In genomic region chrX:74018253-74018652, GRCh38 we compare ENCODE assay signal across 20 cellular contexts.
DNase-seq lines count a peak whose midpoint lies in the region; ATAC-seq, FAIRE-seq and TF ChIP-seq lines count a peak whose summit lies in the region.
"Had no signal": no experiment of that assay in that cellular context is flagged by ENCODE, and none has a peak within 500 bp of the region (broad histone marks: within the 10 kb centered on the region; RNA-seq: fewer than 3 reads in every experiment).

No MANE protein-coding gene starts in this region.

- H3K9me3 ChIP-seq in HEK293 (ENCODE audit: control insufficient read depth, insufficient read depth, low read depth, low read length) (peaks cover 13% of the 10 kb centered on the region), psoas muscle (no peaks in the 10 kb centered on the region)
- H3K9me3 ChIP-seq: Caco-2 had no signal

- ATAC-seq in psoas muscle (peak; percentile 9 to 72 (median 53)), GM21529 (IDR thresholded peaks at IDR 0.05; ENCODE audit: unreplicated experiment) (no peak)
- no peak for ATAC-seq in activated CD4-positive, alpha-beta T cell treated with anti-CD3 and anti-CD28 coated beads for 36 hours
- ATAC-seq: CD8-positive, alpha-beta T cell had no signal

- no peak overlapping the region for H3K4me3 Mint-ChIP-seq in activated CD4-positive, alpha-beta T cell treated with anti-CD3 and anti-CD28 coated beads for 36 hours
- H3K4me3 Mint-ChIP-seq: B cell; CD4-positive, alpha-beta T cell; CD8-positive, alpha-beta T cell had no signal

- DNase-seq in GM12891 (ENCODE audit: insufficient read length, low spot score) (no peak), psoas muscle (no peak), mucosa of gallbladder (ENCODE audit: low spot score) (no peak)
- DNase-seq in activated CD4-positive, alpha-beta T cell treated with anti-CD3 and anti-CD28 coated beads for 36 hours, result no peak
- DNase-seq: 8988T; AML-193; Caco-2; Calu3; CD4-positive, alpha-beta T cell; CD8-positive, alpha-beta T cell; DMS79 treated with DMSO at 0.1 percent for 48 hours; GF-D8 had no signal

- H3K27ac Mint-ChIP-seq in activated CD4-positive, alpha-beta T cell treated with anti-CD3 and anti-CD28 coated beads for 36 hours, result no peak overlapping the region
- H3K27ac Mint-ChIP-seq: B cell; CD4-positive, alpha-beta T cell; CD8-positive, alpha-beta T cell had no signal

- no peak for TF ChIP-seq CTCF in HEK293 (tag by site-specific recombination; IDR thresholded peaks at IDR 0.05)
- TF ChIP-seq CTCF in psoas muscle (IDR thresholded peaks at IDR 0.05), result no peak

- peaks cover 0 to 5% (median 0%) of the 10 kb centered on the region in 3 donors for H3K27me3 ChIP-seq in psoas muscle (ENCODE audit: insufficient read depth in 3 of 3, low read length in 2 of 3)
- H3K27me3 ChIP-seq: BLaER1 treated with 17β-estradiol and CSF1 and Interleukin-3, amounts not matched to agents 10 nM and 100 nM had no signal

- CTCF ChIA-PET in HEK293 (lab: Yijun Ruan, JAX), result interaction anchor here (0.6 to 4.4 kb wide), 3 partner anchors 151 to 174 kb away, joined by 3 to 176 read pairs (median 4); partner anchors contain the start of gene XIST
- CTCF ChIA-PET in activated CD4-positive, alpha-beta T cell treated with anti-CD3 and anti-CD28 coated beads for 36 hours (lab: Charles Lee), result no interaction called here

- 60 to 73% (median 68%) methylated on average over 8 of the region's 8 CpGs for WGBS in psoas muscle, 3 donors

- intact Hi-C loops in psoas muscle (cut with DNase I), result loop anchor here (5.0 to 10.0 kb wide), 2 partner anchors 117 to 161 kb away; no protein-coding TSS in a partner anchor
- intact Hi-C loops in activated CD4-positive, alpha-beta T cell treated with anti-CD3 and anti-CD28 coated beads for 36 hours (cut with DNase I, micrococcal nuclease), result loop anchor here in 1 of 2 experiments (5.0 kb wide), 1 partner anchor 324 kb away; no protein-coding TSS in a partner anchor

- POLR2A ChIA-PET in HEK293 (lab: Yijun Ruan, JAX), result no interaction called here
- POLR2A ChIA-PET in activated CD4-positive, alpha-beta T cell treated with anti-CD3 and anti-CD28 coated beads for 36 hours (lab: Charles Lee), result no interaction called here

- no peaks in the 10 kb centered on the region for H3K4me1 Mint-ChIP-seq in activated CD4-positive, alpha-beta T cell treated with anti-CD3 and anti-CD28 coated beads for 36 hours
- H3K4me1 Mint-ChIP-seq: B cell had no signal

- no peaks in the 10 kb centered on the region for H3K9me3 Mint-ChIP-seq in activated CD4-positive, alpha-beta T cell treated with anti-CD3 and anti-CD28 coated beads for 36 hours (ENCODE audit: low read depth)
- H3K9me3 Mint-ChIP-seq: CD4-positive, alpha-beta T cell; CD8-positive, alpha-beta T cell had no signal

- H3K36me3 ChIP-seq in HEK293 (ENCODE audit: control insufficient read depth in 2 of 2, insufficient read depth in 1 of 2, low read length in 2 of 2) (no peaks in the 10 kb centered on the region), psoas muscle (ENCODE audit: insufficient read depth in 1 of 2, low read depth in 1 of 2) (no peaks in the 10 kb centered on the region)

- TF ChIP-seq POLR2A in GM12891 (IDR thresholded peaks at IDR 0.05; ENCODE audit: low read depth, low read length), result no peak

- H3K4me1 ChIP-seq in HEK293 (ENCODE audit: control insufficient read depth, insufficient read depth, low read length), result no peaks in the 10 kb centered on the region
- no peaks in the 10 kb centered on the region for H3K4me1 ChIP-seq in psoas muscle
- H3K4me1 ChIP-seq: Caco-2 had no signal

- H3K27ac ChIP-seq in HEK293 (ENCODE audit: extremely low read depth, low read depth, low read length), result no peak overlapping the region
- H3K27ac ChIP-seq in psoas muscle, result no peak overlapping the region
- H3K27ac ChIP-seq: BLaER1 treated with 17β-estradiol and CSF1 and Interleukin-3, amounts not matched to agents 10 nM and 100 nM; C4-2B had no signal

- no peaks in the 10 kb centered on the region for H3K27me3 Mint-ChIP-seq in activated CD4-positive, alpha-beta T cell treated with anti-CD3 and anti-CD28 coated beads for 36 hours
- H3K27me3 Mint-ChIP-seq: B cell; CD4-positive, alpha-beta T cell had no signal

- H3K36me3 Mint-ChIP-seq in activated CD4-positive, alpha-beta T cell treated with anti-CD3 and anti-CD28 coated beads for 36 hours (ENCODE audit: low read depth), result no peaks in the 10 kb centered on the region
- H3K36me3 Mint-ChIP-seq: CD8-positive, alpha-beta T cell had no signal

- H3K4me3 ChIP-seq in HEK293 (ENCODE audit: low read depth, low read length) (no peak overlapping the region), psoas muscle (no peak overlapping the region)
- H3K4me3 ChIP-seq: BLaER1 treated with 17β-estradiol and CSF1 and Interleukin-3, amounts not matched to agents 10 nM and 100 nM had no signal

- FAIRE-seq in GM12891 (lab: Jason Lieb, UNC), result peak; percentile 60
- FAIRE-seq: A204.1, G401.6, GM12892 had no signal

TF ChIP-seq in GM12891, 5 proteins besides CTCF, POLR2A, EP300 and RAD21:
- TF ChIP-seq PAX5 (IDR thresholded peaks at IDR 0.05; ENCODE audit: insufficient read depth, low read length, severe bottlenecking), result no peak
- no peak for TF ChIP-seq POLR2AphosphoS5 (IDR thresholded peaks at IDR 0.05; ENCODE audit: low read depth, low read length)
- no peak for TF ChIP-seq TAF1 (IDR thresholded peaks at IDR 0.05; ENCODE audit: low read depth, low read length)
- no peak for TF ChIP-seq POU2F2 (IDR thresholded peaks at IDR 0.05; ENCODE audit: low read depth, low read length)
- no peak for TF ChIP-seq SPI1 (IDR thresholded peaks at IDR 0.05; ENCODE audit: low read depth, low read length)

TF ChIP-seq in HEK293, 187 proteins besides CTCF, POLR2A, EP300 and RAD21:
- TF ChIP-seq ZNF555 (tag by site-specific recombination; conservative IDR thresholded peaks at IDR 0.05) (0 out of 2 replicates have a peak, but pooled peaks have one; percentile 8), ZNF658 (tag by site-specific recombination; IDR thresholded peaks at IDR 0.05) (no peak), ZBTB6 (tag by site-specific recombination; IDR thresholded peaks at IDR 0.05) (no peak)
TF ChIP-seq in HEK293: peak in this region for 1.

Comparison
In these comparisons a context has a peak if more than half of its experiments do, and no peak if none do; other contexts are left out.
1. ATAC-seq: peak in psoas muscle (4 of 4); none in GM21529 (single experiment) and activated CD4-positive, alpha-beta T cell treated with anti-CD3 and anti-CD28 coated beads for 36 hours (single experiment).